ENCODE assay signal across 14 cellular contexts in the genomic region with DNA sequence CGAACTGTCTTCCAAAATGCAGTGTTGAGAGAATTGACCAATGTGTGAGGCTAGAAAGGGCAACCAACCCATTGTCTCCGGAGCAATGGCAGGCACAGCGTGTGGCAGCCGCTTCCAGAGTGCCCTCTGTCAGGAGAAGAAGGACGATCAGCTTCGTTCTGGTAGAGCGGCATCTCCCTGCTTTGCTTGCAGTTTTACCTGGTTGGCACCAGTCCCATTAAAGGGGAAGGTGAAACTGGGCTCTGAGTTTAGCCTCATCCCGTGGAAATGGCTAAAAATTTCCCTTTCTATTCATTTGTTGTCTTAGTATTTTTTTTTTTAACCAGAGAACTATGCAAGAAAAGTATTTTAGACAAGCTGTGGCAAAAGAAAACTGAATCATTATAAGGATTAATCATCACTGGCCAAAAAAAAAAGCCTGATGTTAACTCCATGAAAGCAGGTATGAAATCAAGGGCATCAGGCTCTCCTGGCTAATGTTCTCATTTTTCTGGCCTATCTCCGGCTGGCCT.
DNase-seq lines count a peak whose midpoint lies in the region; ATAC-seq and TF ChIP-seq lines count a peak whose summit lies in the region.
"Had no signal": no experiment of that assay in that cellular context is flagged by ENCODE, and none has a peak within 500 bp of the region (broad histone marks: within the 10 kb centered on the region; RNA-seq: fewer than 3 reads in every experiment).

No MANE protein-coding gene starts in this region.

- in situ Hi-C loops in ACHN (cut with HindIII; ENCODE audit: low pct_ligation_motif_present, low pct_unique_long_range_greater_than_20kb, low sequenced_read_pairs), result no loop called here

- no peaks in the 10 kb centered on the region for H3K36me3 ChIP-seq in endocrine pancreas (ENCODE audit: control insufficient read depth, insufficient read depth, low read length)
- no peaks in the 10 kb centered on the region for H3K36me3 ChIP-seq in osteoblast (ENCODE audit: insufficient read depth, low read length)
- H3K36me3 ChIP-seq: brain microvascular endothelial cell had no signal

- H3K36me3 Mint-ChIP-seq in T-helper 2 cell treated with Interferon-gamma antibody and Interleukin-4, amounts not matched to agents 5 μg/mL and 100 μg/mL, for 36 hours (ENCODE audit: low read depth), result no peaks in the 10 kb centered on the region

- H3K9me3 Mint-ChIP-seq in T-helper 2 cell treated with Interferon-gamma antibody and Interleukin-4, amounts not matched to agents 5 μg/mL and 100 μg/mL, for 36 hours, result no peaks in the 10 kb centered on the region
- H3K9me3 Mint-ChIP-seq: activated T-helper 17 cell treated with anti-CD3 and anti-CD28 coated beads, Interleukin-2, amount 50 U/mL, for 72 hours had no signal

- no peaks in the 10 kb centered on the region for H3K4me1 Mint-ChIP-seq in T-helper 2 cell treated with Interferon-gamma antibody and Interleukin-4, amounts not matched to agents 5 μg/mL and 100 μg/mL, for 36 hours (ENCODE audit: low read depth)
- H3K4me1 Mint-ChIP-seq: activated T-helper 17 cell treated with anti-CD3 and anti-CD28 coated beads, Interleukin-2, amount 50 U/mL, for 72 hours had no signal

- H3K27ac Mint-ChIP-seq in T-helper 2 cell treated with Interferon-gamma antibody and Interleukin-4, amounts not matched to agents 5 μg/mL and 100 μg/mL, for 36 hours, result no peak overlapping the region
- H3K27ac Mint-ChIP-seq: activated T-helper 17 cell treated with anti-CD3 and anti-CD28 coated beads, Interleukin-2, amount 50 U/mL, for 72 hours had no signal

- H3K27ac ChIP-seq in osteoblast (ENCODE audit: low read depth, low read length), result peak overlapping the region; percentile 35
- H3K27ac ChIP-seq: brain microvascular endothelial cell had no signal

- no peaks in the 10 kb centered on the region for H3K27me3 ChIP-seq in endocrine pancreas (ENCODE audit: control insufficient read depth, insufficient read depth, low read length)
- H3K27me3 ChIP-seq in osteoblast (ENCODE audit: insufficient read depth, low read length), result no peaks in the 10 kb centered on the region
- H3K27me3 ChIP-seq: brain microvascular endothelial cell had no signal

- H3K4me2 ChIP-seq in osteoblast (ENCODE audit: insufficient read depth, low read length), result peak overlapping the region; percentile 72

- H3K4me3 ChIP-seq in endocrine pancreas (ENCODE audit: control insufficient read depth, insufficient read depth, low read length), result peak overlapping the region; percentile 52
- H3K4me3 ChIP-seq in osteoblast (ENCODE audit: insufficient read depth, low read length), result peak overlapping the region; percentile 49

- H3K9me3 ChIP-seq in endocrine pancreas (ENCODE audit: control insufficient read depth, low read length) (no peaks in the 10 kb centered on the region), osteoblast (ENCODE audit: low read depth, low read length) (no peaks in the 10 kb centered on the region)

- H2AFZ ChIP-seq in osteoblast (ENCODE audit: low read length), result peak overlapping the region; percentile 36

- H3K27me3 Mint-ChIP-seq in T-helper 2 cell treated with Interferon-gamma antibody and Interleukin-4, amounts not matched to agents 5 μg/mL and 100 μg/mL, for 36 hours (ENCODE audit: low read depth), result peaks cover 9% of the 10 kb centered on the region

- TF ChIP-seq CTCF in osteoblast (IDR thresholded peaks at IDR 0.05; ENCODE audit: extremely low read depth, low read depth, low read length), result no peak

- no peaks in the 10 kb centered on the region for H3K79me2 ChIP-seq in osteoblast (ENCODE audit: insufficient read depth, low read length)

- DNase-seq in DMS79 (lab: John Stamatoyannopoulos, UW), result peak; percentile 26
- peak; percentile 37 for DNase-seq in NCI-H526 treated with DMSO at 0.1 percent for 48 hours (lab: John Stamatoyannopoulos, UW)
- DNase-seq in osteoblast (ENCODE audit: insufficient read length, low spot score, missing footprints), result peak; percentile 6
- DNase-seq in T-helper 2 cell treated with Interferon-gamma antibody and Interleukin-4, amounts not matched to agents 5 μg/mL and 100 μg/mL, for 36 hours (ENCODE audit: low spot score), result no peak
- no peak for DNase-seq in ACHN
- DNase-seq in SW480 (ENCODE audit: low spot score), result no peak
- DNase-seq: activated CD4-positive, alpha-beta T cell treated with anti-CD3 and anti-CD28 coated beads for 48 hours; C1 segment of cervical spinal cord; stimulated activated CD4-positive, alpha-beta T cell treated with anti-CD3 and anti-CD28 coated beads, Interleukin-4, amount 100 ng/mL, for 4 hours; stimulated activated naive CD8-positive, alpha-beta T cell treated with anti-CD3 and anti-CD28 coated beads, Interleukin-15, Interleukin-2, amounts not matched to agents 100 U/mL and 50 U/mL, for 24 hours had no signal

- no peaks in the 10 kb centered on the region for H4K20me1 ChIP-seq in osteoblast (ENCODE audit: insufficient read depth, low read length)

- no peaks in the 10 kb centered on the region for H3K4me1 ChIP-seq in endocrine pancreas (ENCODE audit: control insufficient read depth, insufficient read depth, low read length)
- H3K4me1 ChIP-seq in osteoblast (ENCODE audit: insufficient read depth, low read length), result peaks cover 12% of the 10 kb centered on the region

- peak overlapping the region; percentile 17 for H3K9ac ChIP-seq in endocrine pancreas (ENCODE audit: control insufficient read depth, insufficient read depth, low read length)

- no peak for ATAC-seq in HG03196 (IDR thresholded peaks at IDR 0.05; ENCODE audit: unreplicated experiment)
- ATAC-seq: activated T-helper 17 cell treated with anti-CD3 and anti-CD28 coated beads, Interleukin-2, amount 50 U/mL, for 72 hours; stimulated activated naive CD8-positive, alpha-beta T cell treated with anti-CD3 and anti-CD28 coated beads, Interleukin-15, Interleukin-2, amounts not matched to agents 100 U/mL and 50 U/mL, for 24 hours had no signal

- H3K4me3 Mint-ChIP-seq in T-helper 2 cell treated with Interferon-gamma antibody and Interleukin-4, amounts not matched to agents 5 μg/mL and 100 μg/mL, for 36 hours, result no peak overlapping the region
- H3K4me3 Mint-ChIP-seq: activated T-helper 17 cell treated with anti-CD3 and anti-CD28 coated beads, Interleukin-2, amount 50 U/mL, for 72 hours had no signal

Comparison
In these comparisons a context has a peak if more than half of its experiments do, and no peak if none do; other contexts are left out.
1. DNase-seq: peak in DMS79 (single experiment), NCI-H526 treated with DMSO at 0.1 percent for 48 hours (single experiment) and osteoblast (single experiment); none in T-helper 2 cell treated with Interferon-gamma antibody and Interleukin-4, amounts not matched to agents 5 μg/mL and 100 μg/mL, for 36 hours (single experiment), ACHN (single experiment) and SW480 (single experiment).